ENCODE assay signal across 16 cellular contexts in the genomic region with DNA sequence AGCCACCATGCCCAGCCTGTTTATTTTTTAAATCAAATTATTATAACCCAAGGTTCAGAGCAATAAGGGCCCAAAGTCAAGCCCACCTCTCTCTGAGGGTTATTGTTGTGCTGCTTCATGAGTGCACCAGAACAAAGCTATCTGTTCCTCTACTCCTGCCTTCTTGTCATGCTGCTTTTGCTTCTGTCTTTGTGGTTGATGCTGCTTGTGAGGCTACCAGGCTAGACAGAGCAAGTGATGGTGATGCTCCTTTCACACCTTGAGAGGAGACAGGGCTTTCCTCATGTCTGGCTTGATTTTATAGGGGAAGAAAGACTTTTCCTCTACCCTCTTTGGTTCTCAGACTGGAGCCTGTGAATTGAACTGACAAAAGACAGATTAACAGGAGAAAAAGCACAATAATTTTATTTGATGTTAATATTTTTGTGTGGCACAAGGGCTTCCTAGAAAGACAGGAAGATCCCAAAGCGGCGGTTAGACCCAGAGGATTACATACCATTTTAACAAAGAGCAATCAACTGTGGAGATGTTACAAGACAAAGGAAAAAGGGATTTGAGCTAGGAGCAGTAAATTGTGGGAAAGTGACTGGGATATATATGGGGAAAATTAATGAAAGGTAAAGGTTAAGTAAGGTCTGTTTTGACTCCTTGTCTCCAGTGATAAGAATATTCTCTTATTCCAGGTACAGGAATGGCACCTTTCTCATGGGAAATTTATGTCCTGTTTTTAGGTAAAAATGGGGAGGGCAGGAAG.
DNase-seq lines count a peak whose midpoint lies in the region; ATAC-seq and TF ChIP-seq lines count a peak whose summit lies in the region.
"Had no signal": no experiment of that assay in that cellular context is flagged by ENCODE, and none has a peak within 500 bp of the region (broad histone marks: within the 10 kb centered on the region; RNA-seq: fewer than 3 reads in every experiment).

No MANE protein-coding gene starts in this region.

- TF ChIP-seq CTCF in DOHH2 (IDR thresholded peaks at IDR 0.05; ENCODE audit: low read depth, low read length, poor library complexity, severe bottlenecking) = no peak

- ATAC-seq in GM18520 (IDR thresholded peaks at IDR 0.05; ENCODE audit: unreplicated experiment) (peak; percentile 20), HG03103 (IDR thresholded peaks at IDR 0.05; ENCODE audit: low read depth, unreplicated experiment) (peak; percentile 33)
- peak; percentile 14 for ATAC-seq in central memory CD8-positive, alpha-beta T cell (replicated peaks; ENCODE audit: extremely low read depth, poor library complexity, severe bottlenecking)
- ATAC-seq: activated naive CD4-positive, alpha-beta T cell treated with anti-CD3 and anti-CD28 coated beads, Interleukin-2, amount 50 U/mL, for 72 hours; right lobe of liver; upper lobe of right lung had no signal

- H3K36me3 ChIP-seq in DOHH2 (ENCODE audit: control insufficient read depth, low read length) = peaks cover under 1% of the 10 kb centered on the region
- H3K36me3 ChIP-seq: neural progenitor cell, right lobe of liver, upper lobe of right lung had no signal

- H3K4me3 ChIP-seq in DOHH2 (ENCODE audit: low read length) = no peak overlapping the region
- H3K4me3 ChIP-seq: neural progenitor cell, right lobe of liver, upper lobe of right lung had no signal

- H3K4me1 ChIP-seq in DOHH2 (ENCODE audit: control insufficient read depth, low read length) = peaks cover 97% of the 10 kb centered on the region
- H3K4me1 ChIP-seq: neural progenitor cell, right lobe of liver had no signal

- no peak for DNase-seq in central memory CD8-positive, alpha-beta T cell (ENCODE audit: low spot score in 2 of 2)
- DNase-seq in ecto neural progenitor cell (ENCODE audit: low spot score) (no peak), NCI-H446 treated with DMSO at 0.1 percent for 48 hours (lab: John Stamatoyannopoulos, UW) (no peak), NCI-H1694 (lab: John Stamatoyannopoulos, UW) (no peak)
- DNase-seq: foreskin melanocyte; HFFc6; mammary epithelial cell; right lobe of liver; stimulated activated CD4-positive, alpha-beta T cell treated with anti-CD3 and anti-CD28 coated beads, Interleukin-2, amount 100 ng/mL, for 24 hours; stimulated activated CD8-positive, alpha-beta memory T cell treated with anti-CD3 and anti-CD28 coated beads, Interleukin-4, amount 100 ng/mL, for 48 hours; upper lobe of right lung had no signal

- peaks cover 3% of the 10 kb centered on the region for H3K36me3 Mint-ChIP-seq in central memory CD8-positive, alpha-beta T cell (ENCODE audit: insufficient read depth)
- H3K36me3 Mint-ChIP-seq: neural progenitor cell had no signal

- peaks cover 22% of the 10 kb centered on the region for H3K79me2 ChIP-seq in DOHH2 (ENCODE audit: control insufficient read depth, low read length)

- H4K20me1 ChIP-seq in DOHH2 (ENCODE audit: control insufficient read depth, insufficient read depth, low read depth, low read length) = no peaks in the 10 kb centered on the region

- H3K4me2 ChIP-seq in DOHH2 (ENCODE audit: low read length) = peak overlapping the region; percentile 46
- H3K4me2 ChIP-seq: neural progenitor cell had no signal

- H3K9me2 ChIP-seq in DOHH2 (replicated peaks; ENCODE audit: control insufficient read depth, low read length) = no peaks in the 10 kb centered on the region

- peaks cover 65% of the 10 kb centered on the region for H3F3A ChIP-seq in DOHH2 (ENCODE audit: control insufficient read depth, insufficient read depth)

- peaks cover 43% of the 10 kb centered on the region for H3K4me1 Mint-ChIP-seq in central memory CD8-positive, alpha-beta T cell
- H3K4me1 Mint-ChIP-seq: neural progenitor cell had no signal

- H3K27me3 ChIP-seq in DOHH2 (ENCODE audit: control insufficient read depth, low read length) = no peaks in the 10 kb centered on the region
- H3K27me3 ChIP-seq: neural progenitor cell, right lobe of liver, upper lobe of right lung had no signal

- H3K27ac Mint-ChIP-seq in central memory CD8-positive, alpha-beta T cell (ENCODE audit: low read depth) = peak overlapping the region; percentile 77
- H3K27ac Mint-ChIP-seq: activated naive CD4-positive, alpha-beta T cell treated with anti-CD3 and anti-CD28 coated beads, Interleukin-2, amount 50 U/mL, for 72 hours; HFFc6; neural progenitor cell had no signal

- peak overlapping the region; percentile 92 for H3K27ac ChIP-seq in DOHH2 (ENCODE audit: low read depth, low read length)
- H3K27ac ChIP-seq: neural progenitor cell, right lobe of liver, upper lobe of right lung had no signal

- H3K9me3 ChIP-seq in DOHH2 (ENCODE audit: control insufficient read depth, insufficient read depth, low read length) = no peaks in the 10 kb centered on the region
- H3K9me3 ChIP-seq: right lobe of liver, upper lobe of right lung had no signal

- H3K27me3 Mint-ChIP-seq in central memory CD8-positive, alpha-beta T cell = no peaks in the 10 kb centered on the region

- peaks cover 6% of the 10 kb centered on the region for H3K9me3 Mint-ChIP-seq in central memory CD8-positive, alpha-beta T cell
- H3K9me3 Mint-ChIP-seq: HFFc6 had no signal

- H3K4me3 Mint-ChIP-seq in central memory CD8-positive, alpha-beta T cell = no peak overlapping the region
- H3K4me3 Mint-ChIP-seq: HFFc6, neural progenitor cell had no signal
